Comparison of ENCODE assay signal across 26 cellular contexts in the genomic region with DNA sequence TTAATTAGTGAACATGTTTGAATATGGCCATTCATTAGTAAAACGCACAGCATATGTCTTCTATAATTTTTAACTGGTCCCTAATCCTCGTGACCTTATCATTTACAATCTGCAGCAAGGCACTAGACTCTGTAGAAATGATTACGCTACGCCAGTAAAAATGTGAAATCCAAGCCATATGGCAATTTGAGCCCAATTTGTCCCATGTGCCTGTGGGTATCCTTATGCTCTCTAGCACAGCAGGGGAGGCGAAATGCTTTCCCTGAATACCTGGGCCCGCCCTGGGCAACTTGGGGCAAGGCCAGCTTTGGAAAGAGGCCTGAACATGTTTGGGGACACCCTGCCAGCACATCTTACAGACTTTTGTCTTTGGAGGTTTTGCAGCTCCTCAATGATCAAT.
"Had no signal": no experiment of that assay in that cellular context is flagged by ENCODE, and none has a peak within 500 bp of the region (broad histone marks: within the 10 kb centered on the region; RNA-seq: fewer than 3 reads in every experiment).

No MANE protein-coding gene starts in this region.

- H3K27ac Mint-ChIP-seq: activated CD4-positive, alpha-beta T cell treated with anti-CD3 and anti-CD28 coated beads, Interleukin-2, amount 10 ng/mL, durations not matched to agents 7 days and 5 days; activated CD8-positive, alpha-beta T cell treated with anti-CD3 and anti-CD28 coated beads, Interleukin-2, amount 10 ng/mL, durations not matched to agents 7 days and 5 days; activated naive CD4-positive, alpha-beta T cell treated with anti-CD3 and anti-CD28 coated beads for 36 hours; activated naive CD4-positive, alpha-beta T cell treated with anti-CD3 and anti-CD28 coated beads, Interleukin-2, amount 50 U/mL, for 72 hours; activated T-cell treated with anti-CD3 and anti-CD28 coated beads, Interleukin-2, amount 50 U/mL, for 24 hours had no signal

- H3K9me3 ChIP-seq: adrenal gland, body of pancreas had no signal

- H3K4me3 Mint-ChIP-seq: activated CD4-positive, alpha-beta T cell treated with anti-CD3 and anti-CD28 coated beads, Interleukin-2, amount 10 ng/mL, durations not matched to agents 7 days and 5 days; activated CD8-positive, alpha-beta T cell treated with anti-CD3 and anti-CD28 coated beads, Interleukin-2, amount 10 ng/mL, durations not matched to agents 7 days and 5 days; activated naive CD4-positive, alpha-beta T cell treated with anti-CD3 and anti-CD28 coated beads for 36 hours; activated T-cell treated with anti-CD3 and anti-CD28 coated beads, Interleukin-2, amount 50 U/mL, for 24 hours; central memory CD8-positive, alpha-beta T cell had no signal

- H3K27me3 ChIP-seq: adrenal gland, body of pancreas had no signal

- H3K27me3 Mint-ChIP-seq: activated T-cell treated with anti-CD3 and anti-CD28 coated beads, Interleukin-2, amount 50 U/mL, for 24 hours had no signal

- H3K36me3 Mint-ChIP-seq: activated naive CD4-positive, alpha-beta T cell treated with anti-CD3 and anti-CD28 coated beads, Interleukin-2, amount 50 U/mL, for 72 hours had no signal

- H3K36me3 ChIP-seq: adrenal gland, WERI-Rb-1 had no signal

- H3K9ac ChIP-seq: KMS-11 had no signal

- ATAC-seq: activated CD8-positive, alpha-beta T cell treated with anti-CD3 and anti-CD28 coated beads, Interleukin-2, amount 10 ng/mL, durations not matched to agents 7 days and 5 days; activated naive CD4-positive, alpha-beta T cell treated with anti-CD3 and anti-CD28 coated beads, Interleukin-2, amount 50 U/mL, for 72 hours; body of pancreas had no signal

- H3K4me2 ChIP-seq: KMS-11 had no signal

- H3K9me3 Mint-ChIP-seq: activated CD4-positive, alpha-beta T cell treated with anti-CD3 and anti-CD28 coated beads, Interleukin-2, amount 10 ng/mL, durations not matched to agents 7 days and 5 days; activated naive CD4-positive, alpha-beta T cell treated with anti-CD3 and anti-CD28 coated beads for 36 hours; activated naive CD4-positive, alpha-beta T cell treated with anti-CD3 and anti-CD28 coated beads, Interleukin-2, amount 50 U/mL, for 72 hours; activated T-cell treated with anti-CD3 and anti-CD28 coated beads, Interleukin-2, amount 50 U/mL, for 24 hours; central memory CD8-positive, alpha-beta T cell had no signal

- H3K4me1 Mint-ChIP-seq: activated CD4-positive, alpha-beta T cell treated with anti-CD3 and anti-CD28 coated beads, Interleukin-2, amount 10 ng/mL, durations not matched to agents 7 days and 5 days; central memory CD8-positive, alpha-beta T cell had no signal

- DNase-seq: activated CD4-positive, alpha-beta T cell treated with anti-CD3 and anti-CD28 coated beads for 1 hour; activated CD4-positive, alpha-beta T cell treated with anti-CD3 and anti-CD28 coated beads, Interleukin-2, amount 10 ng/mL, durations not matched to agents 7 days and 5 days; activated CD4-positive, alpha-beta T cell treated with anti-CD3 and anti-CD28 coated beads, Interleukin-2, amount 50 U/mL, for 48 hours; activated CD4-positive, CD25-positive, alpha-beta regulatory T cell; activated CD8-positive, alpha-beta T cell treated with anti-CD3 and anti-CD28 coated beads, Interleukin-2, amount 10 ng/mL, durations not matched to agents 7 days and 5 days; activated gamma-delta T cell treated with Interleukin-2 at 50 U/mL for 16 hours; activated naive CD4-positive, alpha-beta T cell treated with anti-CD3 and anti-CD28 coated beads for 36 hours; activated T-cell treated with anti-CD3 and anti-CD28 coated beads, Interleukin-2, amount 50 U/mL, for 24 hours; adrenal gland; NCI-H1092 treated with DMSO at 0.1 percent for 48 hours; NCI-H1417; NCI-H146; NCI-H187; NCI-H2029 treated with DMSO at 0.1 percent for 48 hours; NCI-H2107; NCI-H510A; OCI-M1; Right ventricle myocardium superior; SW 1271; T-helper 1 cell; T1000; WERI-Rb-1 had no signal

- H3K27ac ChIP-seq: adrenal gland, body of pancreas, KMS-11, WERI-Rb-1 had no signal

- H3K4me3 ChIP-seq: adrenal gland, body of pancreas had no signal
